8 cellular contexts compared by ENCODE assay signal in genomic region chr15:23687143-23687470, GRCh38. TPM values are rescaled to one million over a fixed set of nuclear protein-coding genes. Genes with fewer than 3 reads are reported as not detected.
A peak's percentile ranks its signal among the peaks of the same experiment; 100 is the strongest.
DNase-seq lines count a peak whose midpoint lies in the region; ATAC-seq and TF ChIP-seq lines count a peak whose summit lies in the region.

Gene NDN, minus strand, starts transcription at chr15:23687305. Its CDS starts 88 bp downstream, at chr15:23687217.

- TF ChIP-seq POLR2A in prostate gland (IDR thresholded peaks at IDR 0.05) = no peak

- no peaks in the 10 kb centered on the region for H3K4me1 Mint-ChIP-seq in activated T-helper 2 cell treated with anti-CD3 and anti-CD28 coated beads, Interferon-gamma antibody, Interleukin-2, Interleukin-4, amounts not matched to agents 10 μg/mL and 5 μg/mL and 100 μg/mL, durations not matched to agents 14 hours and 24 hours and 36 hours (ENCODE audit: low read depth)

- H3K27me3 Mint-ChIP-seq in activated T-helper 2 cell treated with anti-CD3 and anti-CD28 coated beads, Interferon-gamma antibody, Interleukin-2, Interleukin-4, amounts not matched to agents 10 μg/mL and 5 μg/mL and 100 μg/mL, durations not matched to agents 14 hours and 24 hours and 36 hours (ENCODE audit: low read depth) = no peaks in the 10 kb centered on the region

- H3K4me3 Mint-ChIP-seq in activated T-helper 2 cell treated with anti-CD3 and anti-CD28 coated beads, Interferon-gamma antibody, Interleukin-2, Interleukin-4, amounts not matched to agents 10 μg/mL and 5 μg/mL and 100 μg/mL, durations not matched to agents 14 hours and 24 hours and 36 hours (ENCODE audit: low read depth) = peak within 1 kb of the TSS; percentile 13

- ATAC-seq in HG02798 (IDR thresholded peaks at IDR 0.05; ENCODE audit: poor library complexity, unreplicated experiment) = no peak
- ATAC-seq in GM18870 (IDR thresholded peaks at IDR 0.05; ENCODE audit: unreplicated experiment) = no peak

- WGBS in prostate gland = 29% methylated on average over 38 of the region's 38 CpGs

- H3K27ac ChIP-seq in left ventricle myocardium inferior (replicated peaks) (peak within 1 kb of the TSS; percentile 51), prostate gland (peak within 1 kb of the TSS in 1 of 2 donors; percentile 26)

- H3K36me3 ChIP-seq in left ventricle myocardium inferior (no peaks in the 10 kb centered on the region), prostate gland (no peaks in the 10 kb centered on the region)

- H3K27ac Mint-ChIP-seq in activated T-helper 2 cell treated with anti-CD3 and anti-CD28 coated beads, Interferon-gamma antibody, Interleukin-2, Interleukin-4, amounts not matched to agents 10 μg/mL and 5 μg/mL and 100 μg/mL, durations not matched to agents 14 hours and 24 hours and 36 hours = no peak within 1 kb of the TSS

- peaks cover 25% of the 10 kb centered on the region for H3K9me3 Mint-ChIP-seq in activated T-helper 2 cell treated with anti-CD3 and anti-CD28 coated beads, Interferon-gamma antibody, Interleukin-2, Interleukin-4, amounts not matched to agents 10 μg/mL and 5 μg/mL and 100 μg/mL, durations not matched to agents 14 hours and 24 hours and 36 hours

- H3K9me3 ChIP-seq in left ventricle myocardium inferior (replicated peaks) (no peaks in the 10 kb centered on the region), prostate gland (no peaks in the 10 kb centered on the region)

- DNase-seq in GM20000 (ENCODE audit: low spot score) (peak; percentile 54), left ventricle myocardium inferior (peak; percentile 45), prostate gland (ENCODE audit: low spot score) (peak; percentile 32), NK-92 (lab: John Stamatoyannopoulos, UW; ENCODE audit: unreplicated experiment) (no peak), NCI-H748 treated with DMSO at 0.1 percent for 48 hours (lab: John Stamatoyannopoulos, UW) (no peak)
- no peak for DNase-seq in activated T-helper 2 cell treated with anti-CD3 and anti-CD28 coated beads, Interferon-gamma antibody, Interleukin-2, Interleukin-4, amounts not matched to agents 10 μg/mL and 5 μg/mL and 100 μg/mL, durations not matched to agents 14 hours and 24 hours and 36 hours (ENCODE audit: low spot score)

- H3K4me1 ChIP-seq in left ventricle myocardium inferior (peaks cover 6% of the 10 kb centered on the region), prostate gland (replicated peaks) (no peaks in the 10 kb centered on the region)

- TF ChIP-seq CTCF in GM20000 (IDR thresholded peaks at IDR 0.05; ENCODE audit: extremely low read depth, missing control alignments) (no peak), left ventricle myocardium inferior (IDR thresholded peaks at IDR 0.05; ENCODE audit: borderline replicate concordance) (no peak), prostate gland (IDR thresholded peaks at IDR 0.05) (no peak)

- H3K36me3 Mint-ChIP-seq in activated T-helper 2 cell treated with anti-CD3 and anti-CD28 coated beads, Interferon-gamma antibody, Interleukin-2, Interleukin-4, amounts not matched to agents 10 μg/mL and 5 μg/mL and 100 μg/mL, durations not matched to agents 14 hours and 24 hours and 36 hours (ENCODE audit: low read depth) = no peaks in the 10 kb centered on the region

- intact Hi-C loops in activated T-helper 2 cell treated with anti-CD3 and anti-CD28 coated beads, Interferon-gamma antibody, Interleukin-2, Interleukin-4, amounts not matched to agents 10 μg/mL and 5 μg/mL and 100 μg/mL, durations not matched to agents 14 hours and 24 hours and 36 hours (cut with micrococcal nuclease) = no loop called here
- intact Hi-C loops in left ventricle myocardium inferior (cut with micrococcal nuclease) = no loop called here
- intact Hi-C loops in prostate gland (cut with DNase I) = no loop called here

- peaks cover 21% of the 10 kb centered on the region for H3K27me3 ChIP-seq in left ventricle myocardium inferior (ENCODE audit: low read depth)
- H3K27me3 ChIP-seq in prostate gland (replicated peaks; ENCODE audit: insufficient read depth) = no peaks in the 10 kb centered on the region

- H3K4me3 ChIP-seq in left ventricle myocardium inferior = peak within 1 kb of the TSS; percentile 68
- H3K4me3 ChIP-seq in prostate gland = peak within 1 kb of the TSS; percentile 45 to 51

RNA-seq across cellular contexts. Expression of gene NDN, which starts in this region (rescaled TPM):
- total RNA-seq in activated T-helper 2 cell treated with anti-CD3 and anti-CD28 coated beads, Interferon-gamma antibody, Interleukin-2, Interleukin-4, amounts not matched to agents 10 μg/mL and 5 μg/mL and 100 μg/mL, durations not matched to agents 14 hours and 24 hours and 36 hours = 4.3 and 4.8 TPM in 2 replicates
- total RNA-seq in left ventricle myocardium inferior (35.2 TPM), prostate gland (100 to 1,000 TPM in 1 of 2 donors, 10 to 100 TPM in 1; 46.9 to 121 TPM)

Comparison
In these comparisons a context has a peak if more than half of its experiments do, and no peak if none do; other contexts are left out.
1. DNase-seq: peak in GM20000 (single experiment), left ventricle myocardium inferior (single experiment) and prostate gland (single experiment); none in activated T-helper 2 cell treated with anti-CD3 and anti-CD28 coated beads, Interferon-gamma antibody, Interleukin-2, Interleukin-4, amounts not matched to agents 10 μg/mL and 5 μg/mL and 100 μg/mL, durations not matched to agents 14 hours and 24 hours and 36 hours (single experiment), NK-92 (single experiment) and NCI-H748 treated with DMSO at 0.1 percent for 48 hours (single experiment).